1 cellular context compared by ENCODE assay signal in the genomic region with DNA sequence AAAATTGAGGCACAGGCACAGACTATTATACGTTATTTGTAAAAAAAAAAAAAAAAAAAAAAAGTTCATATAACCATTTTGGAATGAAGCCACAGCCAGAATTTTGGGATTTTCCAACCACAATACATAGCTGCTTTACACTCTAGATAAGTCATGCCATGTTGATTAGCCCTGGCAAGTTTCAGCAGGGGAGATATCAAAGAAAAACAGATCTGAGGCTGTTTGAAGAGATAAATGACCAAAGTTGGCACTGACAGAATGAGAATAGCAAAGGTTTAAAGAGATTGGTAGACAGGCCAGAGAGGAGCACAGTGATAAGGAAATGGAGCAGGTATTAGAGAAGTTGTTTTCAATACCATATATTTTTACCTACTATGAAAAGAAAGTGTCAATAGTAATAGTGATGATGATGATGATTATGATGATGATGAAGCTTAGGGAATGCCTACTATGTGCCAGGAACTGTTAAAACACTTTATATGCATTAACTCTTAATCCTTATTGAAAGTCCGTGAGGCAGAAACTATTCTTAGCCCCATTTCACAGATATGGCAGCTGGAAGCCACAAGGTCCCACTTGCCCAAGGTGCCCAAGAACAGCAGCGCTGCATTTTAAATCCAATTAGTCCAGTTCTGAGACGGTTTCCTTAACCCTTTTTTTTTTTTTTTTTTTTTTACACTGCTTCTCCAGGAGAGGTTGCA.
TF ChIP-seq lines count a peak whose summit lies in the region.

No MANE protein-coding gene starts in this region.

TF ChIP-seq in SK-N-SH, 30 proteins besides CTCF, POLR2A, EP300 and RAD21 (continued from another document):
- TF ChIP-seq POLR2AphosphoS5 (IDR thresholded peaks at IDR 0.05; ENCODE audit: low read depth, low read length), result no peak
- no peak for TF ChIP-seq RXRA (IDR thresholded peaks at IDR 0.05; ENCODE audit: borderline replicate concordance, low read depth)
- TF ChIP-seq SMC3 (IDR thresholded peaks at IDR 0.05; ENCODE audit: low read depth, low read length), result no peak
- TF ChIP-seq MEF2A (IDR thresholded peaks at IDR 0.05; ENCODE audit: borderline replicate concordance, low read depth), result no peak
- TF ChIP-seq, protein P1, sequence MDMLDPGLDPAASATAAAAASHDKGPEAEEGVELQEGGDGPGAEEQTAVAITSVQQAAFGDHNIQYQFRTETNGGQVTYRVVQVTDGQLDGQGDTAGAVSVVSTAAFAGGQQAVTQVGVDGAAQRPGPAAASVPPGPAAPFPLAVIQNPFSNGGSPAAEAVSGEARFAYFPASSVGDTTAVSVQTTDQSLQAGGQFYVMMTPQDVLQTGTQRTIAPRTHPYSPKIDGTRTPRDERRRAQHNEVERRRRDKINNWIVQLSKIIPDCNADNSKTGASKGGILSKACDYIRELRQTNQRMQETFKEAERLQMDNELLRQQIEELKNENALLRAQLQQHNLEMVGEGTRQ (IDR thresholded peaks at IDR 0.05; ENCODE audit: borderline replicate concordance, low read depth, low read length), result no peak
- no peak for TF ChIP-seq NFIC (IDR thresholded peaks at IDR 0.05; ENCODE audit: borderline replicate concordance)
- no peak for TF ChIP-seq RFX5 (IDR thresholded peaks at IDR 0.05; ENCODE audit: low read length)
- TF ChIP-seq FOSL2 (IDR thresholded peaks at IDR 0.05; ENCODE audit: borderline replicate concordance, low read depth), result no peak
- TF ChIP-seq MXI1 (IDR thresholded peaks at IDR 0.05; ENCODE audit: low read depth, low read length), result no peak
- peak; percentile 54 for TF ChIP-seq TCF12 (IDR thresholded peaks at IDR 0.05)
- TF ChIP-seq GABPA (IDR thresholded peaks at IDR 0.05; ENCODE audit: low read depth), result no peak
- no peak for TF ChIP-seq SIN3A (IDR thresholded peaks at IDR 0.05; ENCODE audit: borderline replicate concordance, low read depth, low read length)
- no peak for TF ChIP-seq NRF1 (IDR thresholded peaks at IDR 0.05; ENCODE audit: low read depth, low read length)
- no peak for TF ChIP-seq EZH2phosphoT487 (IDR thresholded peaks at IDR 0.05; ENCODE audit: borderline replicate concordance, low read depth)
- TF ChIP-seq YY1 (IDR thresholded peaks at IDR 0.05; ENCODE audit: low read depth), result no peak
- TF ChIP-seq, protein P2, sequence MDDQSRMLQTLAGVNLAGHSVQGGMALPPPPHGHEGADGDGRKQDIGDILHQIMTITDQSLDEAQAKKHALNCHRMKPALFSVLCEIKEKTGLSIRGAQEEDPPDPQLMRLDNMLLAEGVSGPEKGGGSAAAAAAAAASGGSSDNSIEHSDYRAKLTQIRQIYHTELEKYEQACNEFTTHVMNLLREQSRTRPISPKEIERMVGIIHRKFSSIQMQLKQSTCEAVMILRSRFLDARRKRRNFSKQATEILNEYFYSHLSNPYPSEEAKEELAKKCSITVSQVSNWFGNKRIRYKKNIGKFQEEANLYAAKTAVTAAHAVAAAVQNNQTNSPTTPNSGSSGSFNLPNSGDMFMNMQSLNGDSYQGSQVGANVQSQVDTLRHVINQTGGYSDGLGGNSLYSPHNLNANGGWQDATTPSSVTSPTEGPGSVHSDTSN (IDR thresholded peaks at IDR 0.05), result peak; percentile 69
- TF ChIP-seq, protein P3, sequence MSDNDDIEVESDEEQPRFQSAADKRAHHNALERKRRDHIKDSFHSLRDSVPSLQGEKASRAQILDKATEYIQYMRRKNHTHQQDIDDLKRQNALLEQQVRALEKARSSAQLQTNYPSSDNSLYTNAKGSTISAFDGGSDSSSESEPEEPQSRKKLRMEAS (IDR thresholded peaks at IDR 0.05; ENCODE audit: low read depth), result no peak
- TF ChIP-seq, protein P4, sequence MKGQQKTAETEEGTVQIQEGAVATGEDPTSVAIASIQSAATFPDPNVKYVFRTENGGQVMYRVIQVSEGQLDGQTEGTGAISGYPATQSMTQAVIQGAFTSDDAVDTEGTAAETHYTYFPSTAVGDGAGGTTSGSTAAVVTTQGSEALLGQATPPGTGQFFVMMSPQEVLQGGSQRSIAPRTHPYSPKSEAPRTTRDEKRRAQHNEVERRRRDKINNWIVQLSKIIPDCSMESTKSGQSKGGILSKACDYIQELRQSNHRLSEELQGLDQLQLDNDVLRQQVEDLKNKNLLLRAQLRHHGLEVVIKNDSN (IDR thresholded peaks at IDR 0.05; ENCODE audit: borderline replicate concordance, low read depth), result no peak
- TF ChIP-seq, protein P5, sequence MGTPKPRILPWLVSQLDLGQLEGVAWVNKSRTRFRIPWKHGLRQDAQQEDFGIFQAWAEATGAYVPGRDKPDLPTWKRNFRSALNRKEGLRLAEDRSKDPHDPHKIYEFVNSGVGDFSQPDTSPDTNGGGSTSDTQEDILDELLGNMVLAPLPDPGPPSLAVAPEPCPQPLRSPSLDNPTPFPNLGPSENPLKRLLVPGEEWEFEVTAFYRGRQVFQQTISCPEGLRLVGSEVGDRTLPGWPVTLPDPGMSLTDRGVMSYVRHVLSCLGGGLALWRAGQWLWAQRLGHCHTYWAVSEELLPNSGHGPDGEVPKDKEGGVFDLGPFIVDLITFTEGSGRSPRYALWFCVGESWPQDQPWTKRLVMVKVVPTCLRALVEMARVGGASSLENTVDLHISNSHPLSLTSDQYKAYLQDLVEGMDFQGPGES (IDR thresholded peaks at IDR 0.05; ENCODE audit: low read depth, low read length), result no peak
- peak; percentile 25; the same call in 1 of the 2 replicates for TF ChIP-seq TEAD4 (IDR thresholded peaks at IDR 0.05; ENCODE audit: borderline replicate concordance, insufficient read depth)
